In the genomic region with DNA sequence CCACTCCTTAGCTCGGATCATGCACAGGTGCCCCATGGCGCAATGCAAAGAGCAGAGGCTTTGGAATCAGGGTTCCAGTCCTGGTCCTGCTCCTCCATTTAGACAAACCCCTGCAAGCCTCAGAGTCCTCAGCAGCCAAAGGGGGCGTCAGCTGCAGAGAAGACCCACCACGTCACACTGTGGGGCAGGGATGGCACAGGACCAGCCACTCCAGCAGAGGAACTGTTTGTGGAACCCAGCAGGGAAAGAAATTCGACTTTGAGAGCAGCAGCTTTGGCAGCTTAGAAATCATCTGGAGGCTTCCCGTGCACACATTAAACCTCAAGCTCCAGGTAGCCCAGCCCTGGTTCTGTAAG, we compare ENCODE assay signal across 15 cellular contexts. TPM values are rescaled to one million over a fixed set of nuclear protein-coding genes. Genes with fewer than 3 reads are reported as not detected.
DNase-seq lines count a peak whose midpoint lies in the region; ATAC-seq and TF ChIP-seq lines count a peak whose summit lies in the region.
"Had no signal": no experiment of that assay in that cellular context is flagged by ENCODE, and none has a peak within 500 bp of the region (broad histone marks: within the 10 kb centered on the region; RNA-seq: fewer than 3 reads in every experiment).

No MANE protein-coding gene starts in this region.

- no peak for TF ChIP-seq POLR2A in IMR-90 (IDR thresholded peaks at IDR 0.05; ENCODE audit: low read depth, low read length)

- H3K36me3 ChIP-seq in BLaER1 (no peaks in the 10 kb centered on the region), IMR-90 (ENCODE audit: control insufficient read depth, insufficient read depth, low read length) (no peaks in the 10 kb centered on the region), endodermal cell (ENCODE audit: control insufficient read depth, insufficient read depth, low read length) (no peaks in the 10 kb centered on the region), neuronal stem cell (replicated peaks in 1 of 2; ENCODE audit: control insufficient read depth in 2 of 2, insufficient read depth in 2 of 2, low read length in 2 of 2) (no peaks in the 10 kb centered on the region), SJCRH30 (no peaks in the 10 kb centered on the region)

- H3K56ac ChIP-seq in IMR-90 (ENCODE audit: extremely low read depth, insufficient read depth, low read length) = no peak overlapping the region

- no peak for TF ChIP-seq RAD21 in IMR-90 (IDR thresholded peaks at IDR 0.05; ENCODE audit: low read length)

- dilution Hi-C loops in IMR-90 (cut with HindIII; ENCODE audit: low sequenced_read_pairs, unreplicated experiment) = no loop called here

- peaks cover 56% of the 10 kb centered on the region for H3K27me3 ChIP-seq in BLaER1
- peaks cover 26% of the 10 kb centered on the region for H3K27me3 ChIP-seq in IMR-90 (ENCODE audit: control insufficient read depth, insufficient read depth, low read length)
- no peaks in the 10 kb centered on the region for H3K27me3 ChIP-seq in endodermal cell (ENCODE audit: control insufficient read depth, insufficient read depth, low read length, poor library complexity, severe bottlenecking)
- H3K27me3 ChIP-seq in neuronal stem cell (ENCODE audit: control insufficient read depth in 3 of 3, insufficient read depth in 3 of 3, low read depth in 1 of 3, low read length in 3 of 3) = peaks cover 0 to 25% (median 0%) of the 10 kb centered on the region in 3 experiments
- peaks cover 5% of the 10 kb centered on the region; the same call in 1 of the 2 replicates for H3K27me3 ChIP-seq in SJCRH30

- H2AFZ ChIP-seq in IMR-90 (replicated peaks; ENCODE audit: low read length, poor library complexity) = peak overlapping the region; percentile 21
- no peak overlapping the region for H2AFZ ChIP-seq in neuronal stem cell (ENCODE audit: low read length)
- H2AFZ ChIP-seq: GM23248 had no signal

- CTCF ChIA-PET in IMR-90 (lab: Yijun Ruan, JAX) = no interaction called here

- TF ChIP-seq CTCF in IMR-90 (conservative IDR thresholded peaks at IDR 0.05; ENCODE audit: low read depth, low read length) = no peak
- no peak for TF ChIP-seq CTCF in endodermal cell (conservative IDR thresholded peaks at IDR 0.05)

- no peaks in the 10 kb centered on the region for H3K9me3 Mint-ChIP-seq in endodermal cell
- H3K9me3 Mint-ChIP-seq: CD4-positive, alpha-beta memory T cell had no signal

- H3K4me3 Mint-ChIP-seq in endodermal cell = no peak overlapping the region
- H3K4me3 Mint-ChIP-seq: CD4-positive, alpha-beta memory T cell had no signal

- no peak overlapping the region for H4K91ac ChIP-seq in IMR-90 (ENCODE audit: insufficient read depth, low read depth, low read length)
- no peak overlapping the region for H4K91ac ChIP-seq in neuronal stem cell (ENCODE audit: low read depth, low read length, poor library complexity)

- 31% methylated on average over 3 of the region's 6 CpGs; no CpG with 5 or more reads in 1 of the 2 experiments for WGBS in IMR-90 (ENCODE audit: extremely low coverage in 2 of 2, insufficient read length in 1 of 2), 2 experiments
- 82 to 85% methylated on average over 4 to 6 of the region's 6 CpGs for WGBS in endodermal cell (ENCODE audit: insufficient coverage in 1 of 2, insufficient read length in 1 of 2), 2 experiments
- no CpG with 5 or more reads among the region's 6 CpGs for WGBS in neuronal stem cell (ENCODE audit: extremely low coverage in 2 of 2, insufficient read length in 2 of 2, insufficient replicate concordance in 1 of 2), 2 donors

- H3K4me3 ChIP-seq in BLaER1 (no peak overlapping the region), IMR-90 (ENCODE audit: insufficient read depth, low read depth, low read length) (no peak overlapping the region), endodermal cell (ENCODE audit: low read length) (no peak overlapping the region), neuronal stem cell (ENCODE audit: low read length in 2 of 2) (no peak overlapping the region), SJCRH30 (no peak overlapping the region)
- H3K4me3 ChIP-seq: GM12878, GM23248 had no signal

- H2BK120ac ChIP-seq in IMR-90 (ENCODE audit: low read depth, low read length) (no peak overlapping the region), neuronal stem cell (ENCODE audit: low read depth, low read length) (no peak overlapping the region)

- H3K4me2 ChIP-seq in BLaER1 (peak overlapping the region; percentile 70), IMR-90 (ENCODE audit: low read depth, low read length) (no peak overlapping the region), neuronal stem cell (ENCODE audit: insufficient read depth, low read length, poor library complexity, severe bottlenecking) (no peak overlapping the region)

- no peaks in the 10 kb centered on the region for H3K79me1 ChIP-seq in IMR-90 (ENCODE audit: low read depth in 1 of 2, low read length in 2 of 2)
- no peaks in the 10 kb centered on the region for H3K79me1 ChIP-seq in neuronal stem cell (ENCODE audit: low read depth, low read length)

- H4K8ac ChIP-seq in IMR-90 (ENCODE audit: low read depth in 2 of 2, low read length in 2 of 2) (no peak overlapping the region), neuronal stem cell (ENCODE audit: low read depth, low read length) (no peak overlapping the region)

- H3K18ac ChIP-seq in IMR-90 (ENCODE audit: low read depth, low read length) = no peak overlapping the region
- H3K18ac ChIP-seq in neuronal stem cell (ENCODE audit: low read length) = no peak overlapping the region

- H4K20me1 ChIP-seq in BLaER1 (peaks cover 44% of the 10 kb centered on the region), IMR-90 (ENCODE audit: insufficient read depth, low read length) (no peaks in the 10 kb centered on the region)

- H3K4me1 ChIP-seq in BLaER1 (peaks cover 59% of the 10 kb centered on the region), IMR-90 (ENCODE audit: control insufficient read depth, insufficient read depth, low read length) (no peaks in the 10 kb centered on the region), endodermal cell (ENCODE audit: control insufficient read depth, insufficient read depth, low read length) (no peaks in the 10 kb centered on the region), neuronal stem cell (ENCODE audit: control insufficient read depth in 2 of 2, insufficient read depth in 1 of 2, low read depth in 1 of 2, low read length in 2 of 2) (no peaks in the 10 kb centered on the region), SJCRH30 (no peaks in the 10 kb centered on the region)

- no peak overlapping the region for H2BK20ac ChIP-seq in IMR-90 (ENCODE audit: low read depth, low read length)

- no peak overlapping the region for H3K27ac Mint-ChIP-seq in endodermal cell

- POLR2A ChIA-PET in IMR-90 (lab: Charles Lee; ENCODE audit: unreplicated experiment) = no interaction called here

- BruUV-seq in IMR-90 (replicated peaks; lab: Mats Ljungman, UMichigan) = no TSS peak

- H3K9ac ChIP-seq in BLaER1 (no peak overlapping the region), IMR-90 (ENCODE audit: low read depth, low read length) (no peak overlapping the region), endodermal cell (ENCODE audit: extremely low read depth, low read length, poor library complexity, severe bottlenecking) (no peak overlapping the region), neuronal stem cell (ENCODE audit: low read depth, low read length, poor library complexity) (no peak overlapping the region)
- H3K9ac ChIP-seq: GM23248 had no signal

- no peaks in the 10 kb centered on the region for H3K9me1 ChIP-seq in IMR-90 (ENCODE audit: insufficient read depth, low read length)

- H4K5ac ChIP-seq in IMR-90 (ENCODE audit: low read depth, low read length) = no peak overlapping the region

- H3K23ac ChIP-seq in IMR-90 (ENCODE audit: low read depth, low read length) = no peak overlapping the region
- H3K23ac ChIP-seq in neuronal stem cell (ENCODE audit: low read depth, low read length, poor library complexity) = no peak overlapping the region

- H2BK5ac ChIP-seq in IMR-90 (ENCODE audit: low read depth, low read length, poor library complexity, severe bottlenecking) (no peak overlapping the region), neuronal stem cell (ENCODE audit: low read length) (no peak overlapping the region)

- H2BK15ac ChIP-seq in IMR-90 (ENCODE audit: low read depth, low read length) = no peak overlapping the region
- H2BK15ac ChIP-seq in neuronal stem cell (ENCODE audit: low read length) = no peak overlapping the region

- in situ Hi-C loops in IMR-90 (cut with MboI; ENCODE audit: low sequenced_read_pairs) = no loop called here

- H3K14ac ChIP-seq in IMR-90 (replicated peaks; ENCODE audit: low read depth, low read length) (no peak overlapping the region), neuronal stem cell (ENCODE audit: low read length) (no peak overlapping the region)

- H2BK12ac ChIP-seq in neuronal stem cell (ENCODE audit: low read length) = no peak overlapping the region

- no peak overlapping the region for H2AK9ac ChIP-seq in IMR-90 (replicated peaks; ENCODE audit: low read depth, low read length, poor library complexity)

- H3K27ac ChIP-seq in BLaER1 (no peak overlapping the region), IMR-90 (ENCODE audit: insufficient read depth, low read length) (no peak overlapping the region), endodermal cell (ENCODE audit: low read depth, low read length) (no peak overlapping the region), neuronal stem cell (replicated peaks; ENCODE audit: low read length) (no peak overlapping the region), SJCRH30 (no peak overlapping the region)
- H3K27ac ChIP-seq: C4-2B, GM23248 had no signal

- H3K4ac ChIP-seq in IMR-90 (ENCODE audit: low read depth, low read length) (no peak overlapping the region), neuronal stem cell (ENCODE audit: low read length) (no peak overlapping the region)

- H2AK5ac ChIP-seq in IMR-90 (ENCODE audit: low read depth, low read length) (no peak overlapping the region), neuronal stem cell (ENCODE audit: low read depth, low read length) (peak overlapping the region; percentile 17)

- peaks cover 8% of the 10 kb centered on the region for H3K4me1 Mint-ChIP-seq in endodermal cell

- peaks cover 3% of the 10 kb centered on the region for H3K27me3 Mint-ChIP-seq in endodermal cell (ENCODE audit: insufficient read depth)

- H3K9me3 ChIP-seq in BLaER1 (no peaks in the 10 kb centered on the region), IMR-90 (ENCODE audit: control insufficient read depth, insufficient read depth, low read length) (no peaks in the 10 kb centered on the region), endodermal cell (ENCODE audit: control insufficient read depth, low read length) (no peaks in the 10 kb centered on the region), neuronal stem cell (replicated peaks in 1 of 2; ENCODE audit: control insufficient read depth in 2 of 2, insufficient read depth in 1 of 2, low read depth in 1 of 2, low read length in 2 of 2) (no peaks in the 10 kb centered on the region), SJCRH30 (replicated peaks) (no peaks in the 10 kb centered on the region)

- no peaks in the 10 kb centered on the region for H3K36me3 Mint-ChIP-seq in endodermal cell (ENCODE audit: low read depth)

- intact Hi-C loops in IMR-90 (cut with micrococcal nuclease) = no loop called here

- no peak for DNase-seq in IMR-90
- peak; percentile 46 for DNase-seq in endodermal cell
- DNase-seq in neuronal stem cell (ENCODE audit: low spot score) = no peak
- no peak for DNase-seq in NCI-H2081 (lab: John Stamatoyannopoulos, UW)
- DNase-seq in SJCRH30 = no peak
- no peak for DNase-seq in activated naive CD4-positive, alpha-beta T cell treated with anti-CD3 and anti-CD28 coated beads, Interleukin-2, amount 50 U/mL, for 16 hours
- DNase-seq: 8988T; AML-193; CD4-positive, alpha-beta memory T cell had no signal

- no peak for ATAC-seq in IMR-90 (ENCODE audit: low read depth)

RNA-seq across cellular contexts. Expression of a gene that starts 25.2 kb away (rescaled TPM):
- 0.18 and 0.28 TPM in 2 replicates for total RNA-seq in IMR-90 (2012; rRNA removed)
- 1.8 and 2.9 TPM in 2 replicates for polyA plus RNA-seq in IMR-90 (2012; rRNA removed)
- polyA plus RNA-seq in IMR-90 (2012; cell fraction: cytosol; rRNA removed) = 1.8 and 2.8 TPM in 2 replicates
- 1.4 and 1.8 TPM in 2 replicates for polyA plus RNA-seq in IMR-90 (2012; cell fraction: nucleus; rRNA removed; ENCODE audit: low replicate concordance)
- total RNA-seq in endodermal cell = 1 to 10 TPM; 2.7 to 3.0 TPM
- 5.2 TPM for polyA plus RNA-seq in endodermal cell (2013, experiment 1 of 2)
- 4.6 TPM for polyA plus RNA-seq in endodermal cell (2013, experiment 2 of 2)
- polyA plus RNA-seq in neuronal stem cell (2013, experiment 1 of 2) = 7.5 TPM
- polyA plus RNA-seq in neuronal stem cell (2013, experiment 2 of 2) = 7.7 TPM
- total RNA-seq in SJCRH30 (2014; rRNA removed; shearing (Covaris generic)) = 1.4 and 1.9 TPM in 2 replicates

RNA-seq across cellular contexts. Expression of a gene that starts 25.4 kb away (rescaled TPM):
- 5.6 and 8.1 TPM in 2 replicates for total RNA-seq in IMR-90 (2012; rRNA removed)
- polyA plus RNA-seq in IMR-90 (2012; rRNA removed) = 11.6 and 13.9 TPM in 2 replicates
- 2.4 and 9.5 TPM in 2 replicates for polyA plus RNA-seq in IMR-90 (2012; cell fraction: cytosol; rRNA removed)
- polyA plus RNA-seq in IMR-90 (2012; cell fraction: nucleus; rRNA removed; ENCODE audit: low replicate concordance) = 0.83 and 9.7 TPM in 2 replicates
- 10 to 100 TPM; 12.8 to 16.6 TPM for total RNA-seq in endodermal cell
- 25.6 TPM for polyA plus RNA-seq in endodermal cell (2013, experiment 1 of 2)
- polyA plus RNA-seq in endodermal cell (2013, experiment 2 of 2) = 22.8 TPM
- 39.1 TPM for polyA plus RNA-seq in neuronal stem cell (2013, experiment 1 of 2)
- polyA plus RNA-seq in neuronal stem cell (2013, experiment 2 of 2) = 41.1 TPM
- 20.1 and 22.1 TPM in 2 replicates for total RNA-seq in SJCRH30 (2014; rRNA removed; shearing (Covaris generic))

RNA-seq across cellular contexts. Expression of a gene that starts 35.9 kb away (rescaled TPM):
- total RNA-seq in IMR-90 (2012; rRNA removed) (45.0 and 174 TPM in 2 replicates), endodermal cell (100 to 1,000 TPM; 135 to 151 TPM)
- polyA plus RNA-seq in IMR-90 (2012; rRNA removed) = 494 and 518 TPM in 2 replicates
- polyA plus RNA-seq in IMR-90 (2012; cell fraction: cytosol; rRNA removed) = 496 and 532 TPM in 2 replicates
- polyA plus RNA-seq in IMR-90 (2012; cell fraction: nucleus; rRNA removed; ENCODE audit: low replicate concordance) = 127 and 204 TPM in 2 replicates
- 175 TPM for polyA plus RNA-seq in endodermal cell (2013, experiment 1 of 2)
- 166 TPM for polyA plus RNA-seq in endodermal cell (2013, experiment 2 of 2)
- 130 TPM for polyA plus RNA-seq in neuronal stem cell (2013, experiment 1 of 2)
- 139 TPM for polyA plus RNA-seq in neuronal stem cell (2013, experiment 2 of 2)
- total RNA-seq in SJCRH30 (2014; rRNA removed; shearing (Covaris generic)) = 62.0 and 66.1 TPM in 2 replicates

RNA-seq across cellular contexts. Expression of a gene that starts 36.3 kb away (rescaled TPM):
- total RNA-seq in IMR-90 (2012; rRNA removed) (17.6 and 18.3 TPM in 2 replicates), endodermal cell (10 to 100 TPM; 37.2 to 50.1 TPM)
- polyA plus RNA-seq in IMR-90 (2012; rRNA removed) = 6.8 and 10.2 TPM in 2 replicates
- polyA plus RNA-seq in IMR-90 (2012; cell fraction: cytosol; rRNA removed) = 1.7 and 3.5 TPM in 2 replicates
- polyA plus RNA-seq in IMR-90 (2012; cell fraction: nucleus; rRNA removed; ENCODE audit: low replicate concordance) = 6.1 and 34.4 TPM in 2 replicates
- 23.3 TPM for polyA plus RNA-seq in endodermal cell (2013, experiment 1 of 2)
- polyA plus RNA-seq in endodermal cell (2013, experiment 2 of 2) = 24.5 TPM
- polyA plus RNA-seq in neuronal stem cell (2013, experiment 1 of 2) = 14.1 TPM
- 14.9 TPM for polyA plus RNA-seq in neuronal stem cell (2013, experiment 2 of 2)
- 9.6 and 14.3 TPM in 2 replicates for total RNA-seq in SJCRH30 (2014; rRNA removed; shearing (Covaris generic))

RNA-seq across cellular contexts. Expression of a gene that starts 36.4 kb away (rescaled TPM):
- not detected in 2 replicates for total RNA-seq in IMR-90 (2012; rRNA removed)
- polyA plus RNA-seq in IMR-90 (2012; rRNA removed) = not detected in 2 replicates
- polyA plus RNA-seq in IMR-90 (2012; cell fraction: cytosol; rRNA removed) = not detected in 2 replicates
- polyA plus RNA-seq in IMR-90 (2012; cell fraction: nucleus; rRNA removed; ENCODE audit: low replicate concordance) = not detected in 2 replicates
- total RNA-seq in endodermal cell = 1 to 10 TPM; 3.9 to 8.4 TPM
- polyA plus RNA-seq in endodermal cell (2013, experiment 1 of 2) = 1.5 TPM
- polyA plus RNA-seq in endodermal cell (2013, experiment 2 of 2) = 0.66 TPM
- 0.13 TPM for polyA plus RNA-seq in neuronal stem cell (2013, experiment 1 of 2)
- 0.06 TPM for polyA plus RNA-seq in neuronal stem cell (2013, experiment 2 of 2)
- total RNA-seq in SJCRH30 (2014; rRNA removed; shearing (Covaris generic)) = not detected in 2 replicates
- total RNA-seq: CD4-positive, alpha-beta memory T cell; G401; GM23248; HT-29 had no signal
- polyA plus RNA-seq: CD4-positive, alpha-beta memory T cell; GM12878; GM23248 had no signal
